30 cellular contexts compared by ENCODE assay signal in genomic region chr6:33036512-33036911, GRCh38. TPM values are rescaled to one million over a fixed set of nuclear protein-coding genes. Genes with fewer than 3 reads are reported as not detected.
"Had no signal": no experiment of that assay in that cellular context is flagged by ENCODE, and none has a peak within 500 bp of the region (broad histone marks: within the 10 kb centered on the region; RNA-seq: fewer than 3 reads in every experiment).

No MANE protein-coding gene starts in this region.

- H3K27me3 Mint-ChIP-seq: memory B cell had no signal

- DNase-seq: dermis blood vessel endothelial cell; effector memory CD4-positive, alpha-beta T cell; erythroblast; esophagus squamous epithelium; foreskin melanocyte; hypothalamus; immature natural killer cell; islet precursor cell; kidney glomerular epithelial cell; left colon; left ventricle myocardium superior; natural killer cell; occipital lobe; ovary; posterior cingulate gyrus; psoas muscle; right cardiac atrium; spleen; stimulated activated CD4-positive, alpha-beta T cell treated with anti-CD3 and anti-CD28 coated beads, Interleukin-4, amount 100 ng/mL, for 4 hours; stimulated activated naive CD4-positive, alpha-beta T cell; stimulated activated naive CD8-positive, alpha-beta T cell treated with anti-CD3 and anti-CD28 coated beads, Interleukin-15, amount 100 ng/mL, for 72 hours; trophoblast cell had no signal

- H3K36me3 ChIP-seq: esophagus squamous epithelium, ovary, spleen, suprapubic skin had no signal

- ATAC-seq: left colon; left ventricle myocardium superior; natural killer cell; psoas muscle; right cardiac atrium; stimulated activated naive CD8-positive, alpha-beta T cell treated with anti-CD3 and anti-CD28 coated beads, Interleukin-15, amount 100 ng/mL, for 72 hours had no signal

- H3K4me1 ChIP-seq: esophagus squamous epithelium, psoas muscle, suprapubic skin had no signal

- FAIRE-seq: endometrium, urothelium cell line had no signal

- H3K4me3 Mint-ChIP-seq: immature natural killer cell; memory B cell; natural killer cell; stimulated activated naive CD8-positive, alpha-beta T cell treated with anti-CD3 and anti-CD28 coated beads, Interleukin-15, amount 100 ng/mL, for 72 hours had no signal

- H3K4me3 ChIP-seq: coronary artery, esophagus squamous epithelium, lung, ovary, psoas muscle, skin epidermis, spleen, suprapubic skin had no signal

- H3K27ac ChIP-seq: coronary artery, esophagus squamous epithelium, ovary, psoas muscle, skin epidermis, spleen, suprapubic skin had no signal

- H3K27me3 ChIP-seq: ovary, spleen, suprapubic skin had no signal

- H3K27ac Mint-ChIP-seq: immature natural killer cell; memory B cell; natural killer cell; stimulated activated naive CD8-positive, alpha-beta T cell treated with anti-CD3 and anti-CD28 coated beads, Interleukin-15, amount 100 ng/mL, for 72 hours had no signal

- H3K4me1 Mint-ChIP-seq: immature natural killer cell; natural killer cell; stimulated activated naive CD8-positive, alpha-beta T cell treated with anti-CD3 and anti-CD28 coated beads, Interleukin-15, amount 100 ng/mL, for 72 hours had no signal

- H3K9me3 ChIP-seq: esophagus squamous epithelium, ovary, suprapubic skin had no signal

RNA-seq across cellular contexts. Expression of gene HLA-DOA, which starts 27.1 kb away (rescaled TPM):
- total RNA-seq: dermis blood vessel endothelial cell had no signal

RNA-seq across cellular contexts. Expression of gene HLA-DPA1, which starts 36.9 kb away (rescaled TPM):
- polyA plus RNA-seq: neural cell had no signal
